20 cellular contexts compared by ENCODE assay signal in the genomic region with DNA sequence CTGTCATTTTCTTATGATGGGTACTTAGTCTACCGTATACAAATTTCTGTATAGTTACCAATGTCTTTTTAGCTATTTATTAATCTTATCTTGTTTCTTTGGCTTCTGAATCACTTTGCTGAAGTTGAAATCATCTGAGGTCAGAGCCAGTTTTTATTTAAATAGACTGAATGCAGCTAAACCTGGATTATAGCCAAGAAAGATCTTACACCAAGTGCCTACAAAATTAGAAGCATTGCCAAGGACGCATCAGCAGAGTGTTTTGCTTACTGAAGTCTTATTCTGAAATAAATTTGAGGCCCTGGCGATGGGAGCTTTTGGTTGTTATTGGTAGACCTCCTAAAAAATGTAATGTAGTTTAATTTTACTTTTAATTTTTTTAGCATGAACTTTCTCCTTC.
"Had no signal": no experiment of that assay in that cellular context is flagged by ENCODE, and none has a peak within 500 bp of the region (broad histone marks: within the 10 kb centered on the region; RNA-seq: fewer than 3 reads in every experiment).

No MANE protein-coding gene starts in this region.

- H3K4me3 ChIP-seq: lower lobe of right lung, pancreas, prostate gland, right lobe of liver, smooth muscle cell, tibial nerve, uterus had no signal

- H3K4me1 ChIP-seq: lower lobe of right lung, pancreas, prostate gland, right lobe of liver, uterus had no signal

- DNase-seq: lower lobe of right lung; mesenchymal stem cell; naive thymus-derived CD8-positive, alpha-beta T cell; nucleus accumbens; pancreas; posterior cingulate gyrus; retina; right lobe of liver; stimulated activated CD4-positive, alpha-beta T cell treated with anti-CD3 and anti-CD28 coated beads, Interleukin-1b, Interleukin-23, amount 100 ng/mL, for 48 hours; stimulated activated CD4-positive, alpha-beta T cell treated with anti-CD3 and anti-CD28 coated beads, Interleukin-2, amount 100 ng/mL, for 48 hours; stimulated activated CD4-positive, alpha-beta T cell treated with anti-CD3 and anti-CD28 coated beads, Interleukin-4, amount 100 ng/mL, for 4 hours; stimulated activated CD8-positive, alpha-beta memory T cell treated with anti-CD3 and anti-CD28 coated beads, Interleukin-4, amount 100 ng/mL, for 48 hours; stimulated activated naive CD4-positive, alpha-beta T cell treated with Interleukin-2 at 50 U/mL for 16 hours; stimulated activated naive CD8-positive, alpha-beta T cell treated with anti-CD3 and anti-CD28 coated beads, Interleukin-15, amount 100 ng/mL, for 72 hours; substantia nigra; uterus had no signal

- ATAC-seq: lower lobe of right lung; naive thymus-derived CD8-positive, alpha-beta T cell; pancreas; right lobe of liver; stimulated activated memory B cell treated with anti-CD40 and anti-IgM and Interleukin-4, amounts not matched to agents 10 μg/mL and 1 μg/mL and 100 μg/mL, for 72 hours; stimulated activated naive CD8-positive, alpha-beta T cell treated with anti-CD3 and anti-CD28 coated beads, Interleukin-15, amount 100 ng/mL, for 72 hours had no signal

- H3K36me3 ChIP-seq: lower lobe of right lung, pancreas, prostate gland, right lobe of liver, tibial nerve, uterus had no signal

- H3K27ac ChIP-seq: lower lobe of right lung, pancreas, prostate gland, right lobe of liver, tibial nerve, uterus had no signal

- H3K27me3 ChIP-seq: pancreas, right lobe of liver, tibial nerve, uterus had no signal

- H3K9me3 ChIP-seq: lower lobe of right lung, pancreas, prostate gland, right lobe of liver, tibial nerve, uterus had no signal
